Comparison of ENCODE assay signal across 28 cellular contexts in genomic region chr1:35171579-35171978, GRCh38.
"Had no signal": no experiment of that assay in that cellular context is flagged by ENCODE, and none has a peak within 500 bp of the region (broad histone marks: within the 10 kb centered on the region; RNA-seq: fewer than 3 reads in every experiment).

No MANE protein-coding gene starts in this region.

- H3K27me3 Mint-ChIP-seq: activated CD4-positive, alpha-beta T cell treated with anti-CD3 and anti-CD28 coated beads for 36 hours; activated CD4-positive, alpha-beta T cell treated with anti-CD3 and anti-CD28 coated beads, Interleukin-2, amount 10 ng/mL, durations not matched to agents 7 days and 5 days; activated CD8-positive, alpha-beta memory T cell treated with anti-CD3 and anti-CD28 coated beads, Interleukin-2, amount 10 ng/mL, durations not matched to agents 7 days and 5 days; activated naive CD4-positive, alpha-beta T cell treated with anti-CD3 and anti-CD28 coated beads, Interleukin-2, amount 50 U/mL, for 24 hours; activated naive CD8-positive, alpha-beta T cell treated with anti-CD3 and anti-CD28 coated beads, Interleukin-2, amount 10 ng/mL, durations not matched to agents 7 days and 5 days had no signal

- H3K9me3 ChIP-seq: ascending aorta had no signal

- H3K4me1 ChIP-seq: ascending aorta had no signal

- H3K4me2 ChIP-seq: PC-9 had no signal

- H3K4me1 Mint-ChIP-seq: activated CD4-positive, alpha-beta T cell treated with anti-CD3 and anti-CD28 coated beads for 36 hours; activated CD4-positive, alpha-beta T cell treated with anti-CD3 and anti-CD28 coated beads, Interleukin-2, amount 10 ng/mL, durations not matched to agents 7 days and 5 days; activated CD8-positive, alpha-beta memory T cell treated with anti-CD3 and anti-CD28 coated beads, Interleukin-2, amount 10 ng/mL, durations not matched to agents 7 days and 5 days; WTC11 had no signal

- H3K4me3 Mint-ChIP-seq: activated CD4-positive, alpha-beta T cell treated with anti-CD3 and anti-CD28 coated beads for 36 hours; activated CD4-positive, alpha-beta T cell treated with anti-CD3 and anti-CD28 coated beads, Interleukin-2, amount 10 ng/mL, durations not matched to agents 7 days and 5 days; activated CD8-positive, alpha-beta memory T cell treated with anti-CD3 and anti-CD28 coated beads, Interleukin-2, amount 10 ng/mL, durations not matched to agents 7 days and 5 days; activated naive CD4-positive, alpha-beta T cell treated with anti-CD3 and anti-CD28 coated beads, Interleukin-2, amount 50 U/mL, for 24 hours; activated naive CD8-positive, alpha-beta T cell treated with anti-CD3 and anti-CD28 coated beads, Interleukin-2, amount 10 ng/mL, durations not matched to agents 7 days and 5 days; WTC11 had no signal

- H3K27ac ChIP-seq: ascending aorta, cardiac muscle cell, PC-9 had no signal

- ATAC-seq: activated CD4-positive, alpha-beta T cell treated with anti-CD3 and anti-CD28 coated beads for 36 hours; activated CD4-positive, CD25-positive, alpha-beta regulatory T cell treated with anti-CD3 and anti-CD28 coated beads, Interleukin-2, amount 50 U/mL, for 24 hours; activated CD8-positive, alpha-beta memory T cell treated with anti-CD3 and anti-CD28 coated beads, Interleukin-2, amount 10 ng/mL, durations not matched to agents 7 days and 5 days; WTC11 had no signal

- DNase-seq: activated CD4-positive, alpha-beta T cell treated with anti-CD3 and anti-CD28 coated beads for 36 hours; activated CD4-positive, alpha-beta T cell treated with anti-CD3 and anti-CD28 coated beads, Interleukin-2, amount 10 ng/mL, durations not matched to agents 7 days and 5 days; activated CD4-positive, alpha-beta T cell treated with anti-CD3 and anti-CD28 coated beads, Interleukin-2, amount 50 U/mL, for 48 hours; activated CD8-positive, alpha-beta memory T cell treated with anti-CD3 and anti-CD28 coated beads for 24 hours; activated CD8-positive, alpha-beta memory T cell treated with anti-CD3 and anti-CD28 coated beads, Interleukin-2, amount 10 ng/mL, durations not matched to agents 7 days and 5 days; activated CD8-positive, alpha-beta memory T cell treated with anti-CD3 and anti-CD28 coated beads, Interleukin-2, amount 50 U/mL, for 48 hours; activated gamma-delta T cell; activated naive CD4-positive, alpha-beta T cell treated with Interleukin-2 at 50 U/mL for 16 hours; activated naive CD8-positive, alpha-beta T cell treated with anti-CD3 and anti-CD28 coated beads, Interleukin-2, amount 10 ng/mL, durations not matched to agents 7 days and 5 days; amygdala; NCI-H1048; NCI-H1105 treated with DMSO at 0.1 percent for 48 hours; NCI-H1436; NCI-H1694; NCI-H2029; NCI-H345; NCI-H524 treated with DMSO at 0.1 percent for 48 hours; PC-9; Right ventricle myocardium superior; SW 1271; T-helper 1 cell had no signal

- H3K27me3 ChIP-seq: ascending aorta, cardiac muscle cell had no signal

- H2AFZ ChIP-seq: PC-9 had no signal

- H3K27ac Mint-ChIP-seq: activated CD4-positive, alpha-beta T cell treated with anti-CD3 and anti-CD28 coated beads for 36 hours; activated CD4-positive, alpha-beta T cell treated with anti-CD3 and anti-CD28 coated beads, Interleukin-2, amount 10 ng/mL, durations not matched to agents 7 days and 5 days; activated CD8-positive, alpha-beta memory T cell treated with anti-CD3 and anti-CD28 coated beads, Interleukin-2, amount 10 ng/mL, durations not matched to agents 7 days and 5 days; activated naive CD4-positive, alpha-beta T cell treated with anti-CD3 and anti-CD28 coated beads, Interleukin-2, amount 50 U/mL, for 24 hours; activated naive CD8-positive, alpha-beta T cell treated with anti-CD3 and anti-CD28 coated beads, Interleukin-2, amount 10 ng/mL, durations not matched to agents 7 days and 5 days; activated T-helper 2 cell treated with anti-CD3 and anti-CD28 coated beads, Interferon-gamma antibody, Interleukin-2, Interleukin-4, amounts not matched to agents 10 μg/mL and 5 μg/mL and 100 μg/mL, durations not matched to agents 14 hours and 24 hours and 36 hours; WTC11 had no signal

- H3K4me3 ChIP-seq: ascending aorta, cardiac muscle cell, PC-9 had no signal

- FAIRE-seq: RCC 7860 had no signal

- H3K9me3 Mint-ChIP-seq: activated CD4-positive, alpha-beta T cell treated with anti-CD3 and anti-CD28 coated beads, Interleukin-2, amount 10 ng/mL, durations not matched to agents 7 days and 5 days; activated naive CD4-positive, alpha-beta T cell treated with anti-CD3 and anti-CD28 coated beads, Interleukin-2, amount 50 U/mL, for 24 hours; activated naive CD8-positive, alpha-beta T cell treated with anti-CD3 and anti-CD28 coated beads, Interleukin-2, amount 10 ng/mL, durations not matched to agents 7 days and 5 days; activated T-helper 2 cell treated with anti-CD3 and anti-CD28 coated beads, Interferon-gamma antibody, Interleukin-2, Interleukin-4, amounts not matched to agents 10 μg/mL and 5 μg/mL and 100 μg/mL, durations not matched to agents 14 hours and 24 hours and 36 hours; WTC11 had no signal
